In the genomic region with DNA sequence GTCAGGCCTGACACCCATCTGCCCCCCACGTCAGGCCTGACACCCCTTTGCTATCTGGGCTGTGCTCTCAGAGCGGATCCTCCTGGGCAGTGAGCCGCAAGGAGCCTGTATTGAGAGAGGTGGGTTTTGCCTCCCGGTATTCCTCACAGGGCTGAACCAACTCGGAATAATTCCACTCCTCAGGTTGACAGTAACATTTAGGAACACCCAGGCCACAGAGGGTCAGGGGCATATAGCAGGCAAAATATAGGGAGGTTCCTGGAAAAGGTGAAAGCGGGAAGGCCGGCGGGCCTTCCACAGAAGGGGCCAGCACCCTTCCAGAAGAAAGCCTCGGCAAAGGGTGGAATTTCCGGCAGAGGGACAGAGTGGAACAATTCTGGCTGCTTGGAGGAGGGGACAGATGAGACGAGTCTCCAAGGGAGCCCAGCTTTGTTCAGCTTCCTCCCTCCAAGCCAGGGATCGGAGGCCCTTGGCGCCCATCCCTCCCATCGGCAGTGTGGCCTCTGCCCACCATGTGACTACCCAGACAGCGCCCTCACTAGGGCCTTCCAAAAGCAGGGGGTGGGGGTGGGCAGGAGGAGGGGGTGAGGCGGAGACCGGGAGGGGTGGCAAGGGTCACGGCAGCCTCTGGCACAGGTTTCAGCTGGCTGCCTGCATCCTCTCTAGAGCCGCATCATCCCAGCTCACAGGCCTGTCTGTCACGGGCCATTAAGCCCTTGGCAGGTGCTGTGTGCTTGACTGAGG, we compare ENCODE assay signal across 1 cellular context.
TF ChIP-seq lines count a peak whose summit lies in the region.

No MANE protein-coding gene starts in this region.

TF ChIP-seq in GM23338, 12 proteins besides CTCF, POLR2A, EP300 and RAD21:
- TF ChIP-seq, protein P1, sequence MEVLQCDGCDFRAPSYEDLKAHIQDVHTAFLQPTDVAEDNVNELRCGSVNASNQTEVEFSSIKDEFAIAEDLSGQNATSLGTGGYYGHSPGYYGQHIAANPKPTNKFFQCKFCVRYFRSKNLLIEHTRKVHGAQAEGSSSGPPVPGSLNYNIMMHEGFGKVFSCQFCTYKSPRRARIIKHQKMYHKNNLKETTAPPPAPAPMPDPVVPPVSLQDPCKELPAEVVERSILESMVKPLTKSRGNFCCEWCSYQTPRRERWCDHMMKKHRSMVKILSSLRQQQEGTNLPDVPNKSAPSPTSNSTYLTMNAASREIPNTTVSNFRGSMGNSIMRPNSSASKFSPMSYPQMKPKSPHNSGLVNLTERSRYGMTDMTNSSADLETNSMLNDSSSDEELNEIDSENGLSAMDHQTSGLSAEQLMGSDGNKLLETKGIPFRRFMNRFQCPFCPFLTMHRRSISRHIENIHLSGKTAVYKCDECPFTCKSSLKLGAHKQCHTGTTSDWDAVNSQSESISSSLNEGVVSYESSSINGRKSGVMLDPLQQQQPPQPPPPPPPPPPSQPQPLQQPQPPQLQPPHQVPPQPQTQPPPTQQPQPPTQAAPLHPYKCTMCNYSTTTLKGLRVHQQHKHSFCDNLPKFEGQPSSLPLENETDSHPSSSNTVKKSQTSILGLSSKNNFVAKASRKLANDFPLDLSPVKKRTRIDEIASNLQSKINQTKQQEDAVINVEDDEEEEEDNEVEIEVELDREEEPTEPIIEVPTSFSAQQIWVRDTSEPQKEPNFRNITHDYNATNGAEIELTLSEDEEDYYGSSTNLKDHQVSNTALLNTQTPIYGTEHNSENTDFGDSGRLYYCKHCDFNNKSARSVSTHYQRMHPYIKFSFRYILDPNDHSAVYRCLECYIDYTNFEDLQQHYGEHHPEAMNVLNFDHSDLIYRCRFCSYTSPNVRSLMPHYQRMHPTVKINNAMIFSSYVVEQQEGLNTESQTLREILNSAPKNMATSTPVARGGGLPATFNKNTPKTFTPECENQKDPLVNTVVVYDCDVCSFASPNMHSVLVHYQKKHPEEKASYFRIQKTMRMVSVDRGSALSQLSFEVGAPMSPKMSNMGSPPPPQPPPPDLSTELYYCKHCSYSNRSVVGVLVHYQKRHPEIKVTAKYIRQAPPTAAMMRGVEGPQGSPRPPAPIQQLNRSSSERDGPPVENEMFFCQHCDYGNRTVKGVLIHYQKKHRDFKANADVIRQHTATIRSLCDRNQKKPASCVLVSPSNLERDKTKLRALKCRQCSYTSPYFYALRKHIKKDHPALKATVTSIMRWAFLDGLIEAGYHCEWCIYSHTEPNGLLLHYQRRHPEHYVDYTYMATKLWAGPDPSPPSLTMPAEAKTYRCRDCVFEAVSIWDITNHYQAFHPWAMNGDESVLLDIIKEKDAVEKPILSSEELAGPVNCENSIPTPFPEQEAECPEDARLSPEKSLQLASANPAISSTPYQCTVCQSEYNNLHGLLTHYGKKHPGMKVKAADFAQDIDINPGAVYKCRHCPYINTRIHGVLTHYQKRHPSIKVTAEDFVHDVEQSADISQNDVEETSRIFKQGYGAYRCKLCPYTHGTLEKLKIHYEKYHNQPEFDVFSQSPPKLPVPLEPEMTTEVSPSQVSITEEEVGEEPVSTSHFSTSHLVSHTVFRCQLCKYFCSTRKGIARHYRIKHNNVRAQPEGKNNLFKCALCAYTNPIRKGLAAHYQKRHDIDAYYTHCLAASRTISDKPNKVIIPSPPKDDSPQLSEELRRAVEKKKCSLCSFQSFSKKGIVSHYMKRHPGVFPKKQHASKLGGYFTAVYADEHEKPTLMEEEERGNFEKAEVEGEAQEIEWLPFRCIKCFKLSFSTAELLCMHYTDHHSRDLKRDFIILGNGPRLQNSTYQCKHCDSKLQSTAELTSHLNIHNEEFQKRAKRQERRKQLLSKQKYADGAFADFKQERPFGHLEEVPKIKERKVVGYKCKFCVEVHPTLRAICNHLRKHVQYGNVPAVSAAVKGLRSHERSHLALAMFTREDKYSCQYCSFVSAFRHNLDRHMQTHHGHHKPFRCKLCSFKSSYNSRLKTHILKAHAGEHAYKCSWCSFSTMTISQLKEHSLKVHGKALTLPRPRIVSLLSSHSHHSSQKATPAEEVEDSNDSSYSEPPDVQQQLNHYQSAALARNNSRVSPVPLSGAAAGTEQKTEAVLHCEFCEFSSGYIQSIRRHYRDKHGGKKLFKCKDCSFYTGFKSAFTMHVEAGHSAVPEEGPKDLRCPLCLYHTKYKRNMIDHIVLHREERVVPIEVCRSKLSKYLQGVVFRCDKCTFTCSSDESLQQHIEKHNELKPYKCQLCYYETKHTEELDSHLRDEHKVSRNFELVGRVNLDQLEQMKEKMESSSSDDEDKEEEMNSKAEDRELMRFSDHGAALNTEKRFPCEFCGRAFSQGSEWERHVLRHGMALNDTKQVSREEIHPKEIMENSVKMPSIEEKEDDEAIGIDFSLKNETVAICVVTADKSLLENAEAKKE (CRISPR knock-in tag; IDR thresholded peaks at IDR 0.05), result no peak
- TF ChIP-seq CREB1 (CRISPR knock-in tag; IDR thresholded peaks at IDR 0.05; ENCODE audit: low read depth) (no peak), ZNF114 (CRISPR knock-in tag; IDR thresholded peaks at IDR 0.05) (no peak)
- TF ChIP-seq, protein P2, sequence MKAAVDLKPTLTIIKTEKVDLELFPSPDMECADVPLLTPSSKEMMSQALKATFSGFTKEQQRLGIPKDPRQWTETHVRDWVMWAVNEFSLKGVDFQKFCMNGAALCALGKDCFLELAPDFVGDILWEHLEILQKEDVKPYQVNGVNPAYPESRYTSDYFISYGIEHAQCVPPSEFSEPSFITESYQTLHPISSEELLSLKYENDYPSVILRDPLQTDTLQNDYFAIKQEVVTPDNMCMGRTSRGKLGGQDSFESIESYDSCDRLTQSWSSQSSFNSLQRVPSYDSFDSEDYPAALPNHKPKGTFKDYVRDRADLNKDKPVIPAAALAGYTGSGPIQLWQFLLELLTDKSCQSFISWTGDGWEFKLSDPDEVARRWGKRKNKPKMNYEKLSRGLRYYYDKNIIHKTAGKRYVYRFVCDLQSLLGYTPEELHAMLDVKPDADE (IDR thresholded peaks at IDR 0.05), result no peak
